Comparison of ENCODE assay signal across 7 cellular contexts in the genomic region with DNA sequence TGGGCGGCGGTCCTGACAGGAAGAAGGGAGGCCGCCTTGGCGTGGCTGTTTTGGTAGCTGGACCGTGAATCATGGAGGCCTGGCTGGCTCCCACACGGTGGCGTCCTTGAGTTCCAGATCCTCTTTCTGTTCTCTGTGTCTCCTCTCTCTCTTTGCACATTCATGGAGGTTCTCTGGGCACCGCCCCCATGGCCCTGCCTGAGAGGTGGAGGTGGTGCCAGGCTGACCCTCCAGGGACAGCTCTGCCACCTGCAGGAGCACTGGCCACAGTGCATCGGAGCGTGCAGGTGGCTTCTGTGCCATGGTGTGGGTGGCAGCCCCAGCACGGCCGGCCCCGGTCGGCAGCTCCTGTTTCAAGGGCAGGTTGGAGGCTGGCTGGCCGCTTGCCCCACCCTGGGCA. TPM values are rescaled to one million over a fixed set of nuclear protein-coding genes. Genes with fewer than 3 reads are reported as not detected.
DNase-seq lines count a peak whose midpoint lies in the region; ATAC-seq, FAIRE-seq and TF ChIP-seq lines count a peak whose summit lies in the region.
"Not testable (repeated sequence)": the region's sequence is repeated elsewhere in the genome, so short reads cannot be mapped to it uniquely, and the experiment has no call there.

No MANE protein-coding gene starts in this region.

- not testable (repeated sequence) for H3K4me2 ChIP-seq in keratinocyte (ENCODE audit: control insufficient read depth, extremely low read depth, insufficient read depth, low read depth, low read length)

- not testable (repeated sequence) for H3K27ac ChIP-seq in RWPE2 (ENCODE audit: poor library complexity, severe bottlenecking); body of pancreas; keratinocyte (ENCODE audit: control insufficient read depth, insufficient read depth, low read length); pancreas

- WGBS in body of pancreas, 2 donors, result no CpG with 5 or more reads among the region's 15 CpGs
- WGBS in pancreas, 2 donors, result no CpG with 5 or more reads among the region's 15 CpGs

- not testable (repeated sequence) for H3K9me3 ChIP-seq in RWPE2 (ENCODE audit: severe bottlenecking); body of pancreas; keratinocyte (ENCODE audit: control insufficient read depth, low read depth, low read length); pancreas

- H3K36me3 ChIP-seq in RWPE2 (ENCODE audit: low read depth); body of pancreas (replicated peaks in 1 of 2; ENCODE audit: insufficient read depth in 1 of 2, low read depth in 2 of 2); keratinocyte (ENCODE audit: control insufficient read depth in 2 of 2, extremely low read depth in 1 of 2, insufficient read depth in 2 of 2, low read length in 2 of 2); pancreas: not testable (repeated sequence)

- ATAC-seq in GM18498 (IDR thresholded peaks at IDR 0.05; ENCODE audit: unreplicated experiment) (peak; percentile 55), HG02798 (IDR thresholded peaks at IDR 0.05; ENCODE audit: poor library complexity, unreplicated experiment) (peak; percentile 56), RWPE2 (ENCODE audit: low read depth) (peak; percentile 75), body of pancreas (peak; percentile 86), pancreas (peak; percentile 72 to 88 (median 78))

- H3K9me1 ChIP-seq in keratinocyte (ENCODE audit: control insufficient read depth, extremely low read depth, insufficient read depth, low read length), result not testable (repeated sequence)

- H3K79me2 ChIP-seq in keratinocyte (ENCODE audit: control insufficient read depth, insufficient read depth, low read length), result not testable (repeated sequence)

- not testable (repeated sequence) for TF ChIP-seq CTCF in RWPE2 (IDR thresholded peaks at IDR 0.05; ENCODE audit: poor library complexity, severe bottlenecking); body of pancreas (IDR thresholded peaks at IDR 0.05); keratinocyte (optimal IDR thresholded peaks at IDR 0.05 in 1 of 3, IDR thresholded peaks at IDR 0.05 in 1 of 3, conservative IDR thresholded peaks at IDR 0.05 in 1 of 3; ENCODE audit: extremely low read depth in 1 of 3, insufficient read depth in 2 of 3, low read length in 3 of 3); pancreas (IDR thresholded peaks at IDR 0.05)

- not testable (repeated sequence) for DNase-seq in RWPE2 (ENCODE audit: low spot score); keratinocyte (ENCODE audit: low read depth, low spot score); pancreas
- peak; percentile 43 for DNase-seq in activated CD8-positive, alpha-beta memory T cell treated with anti-CD3 and anti-CD28 coated beads, Interleukin-2, amount 50 U/mL, for 4 hours
- peak in 1 of 4 donors; percentile 51 for DNase-seq in body of pancreas

- H4K20me1 ChIP-seq in keratinocyte (ENCODE audit: control insufficient read depth, extremely low read depth, insufficient read depth, low read length), result not testable (repeated sequence)

- H3K27me3 ChIP-seq in RWPE2 (ENCODE audit: insufficient read depth, poor library complexity, severe bottlenecking); body of pancreas; keratinocyte (ENCODE audit: control insufficient read depth, extremely low read depth, insufficient read depth, low read length); pancreas: not testable (repeated sequence)

- TF ChIP-seq POLR2A in body of pancreas (IDR thresholded peaks at IDR 0.05), result not testable (repeated sequence)

- intact Hi-C loops in body of pancreas (cut with DNase I); pancreas (cut with DNase I): not testable (repeated sequence)

- dilution Hi-C loops in keratinocyte (cut with MboI; ENCODE audit: extremely low pct_ligation_motif_present, low sequenced_read_pairs), result not testable (repeated sequence)

- H3K9ac ChIP-seq in keratinocyte (ENCODE audit: control insufficient read depth, extremely low read depth, insufficient read depth, low read length), result not testable (repeated sequence)

- not testable (repeated sequence) for H3K4me3 ChIP-seq in RWPE2 (ENCODE audit: severe bottlenecking); body of pancreas; keratinocyte (ENCODE audit: control insufficient read depth in 2 of 3, extremely low read depth in 1 of 3, insufficient read depth in 2 of 3, low read depth in 1 of 3, low read length in 3 of 3); pancreas

- not testable (repeated sequence) for H2AFZ ChIP-seq in keratinocyte (ENCODE audit: control insufficient read depth, low read length)

- not testable (repeated sequence) for H3K4me1 ChIP-seq in RWPE2 (ENCODE audit: insufficient read depth, poor library complexity, severe bottlenecking); body of pancreas; keratinocyte (ENCODE audit: control insufficient read depth, extremely low read depth, insufficient read depth, low read length); pancreas

- FAIRE-seq in keratinocyte (lab: Jason Lieb, UNC) (peak; percentile 83), pancreas (lab: Jason Lieb, UNC) (peak; percentile 63)

RNA-seq across cellular contexts. Expression of a gene that starts 4.6 kb away (rescaled TPM):
- total RNA-seq in body of pancreas (1 to 10 TPM; 2.1 to 3.0 TPM), pancreas (10 to 100 TPM in 1 of 6 donors, 1 to 10 TPM in 5; 4.2 to 10.0 (median 5.9) TPM)
- polyA plus RNA-seq in keratinocyte (25.7 to 35.9 TPM (median 32.0 TPM) in 3 replicates), pancreas (1 to 10 TPM; 4.6 to 6.0 TPM)
- polyA plus RNA-seq in keratinocyte (2011; ENCODE audit: low read depth), result 23.6 TPM
- polyA plus RNA-seq in keratinocyte (2011; cell fraction: cytosol; rRNA removed), result 20.4 and 37.9 TPM in 2 replicates
- polyA plus RNA-seq in keratinocyte (2011; cell fraction: nucleus; rRNA removed), result 44.7 and 49.3 TPM in 2 replicates
- polyA plus RNA-seq in keratinocyte (2012; ENCODE audit: low replicate concordance), result 17.7 and 38.8 TPM in 2 replicates
- 9.7 to 16.3 TPM (median 9.8 TPM) in 3 replicates for polyA minus RNA-seq in keratinocyte
- polyA minus RNA-seq in keratinocyte (2011; cell fraction: cytosol; rRNA and poly(A)+ RNA removed), result 47.2 TPM
- polyA minus RNA-seq in keratinocyte (2011; cell fraction: nucleus; rRNA and poly(A)+ RNA removed), result 13.9 and 17.4 TPM in 2 replicates

RNA-seq across cellular contexts. Expression of a gene that starts 30.8 kb away (rescaled TPM):
- total RNA-seq in body of pancreas, result 10 to 100 TPM in 1 of 2 donors, 1 to 10 TPM in 1; 6.5 to 14.5 TPM
- 27.3 to 34.2 TPM (median 29.5 TPM) in 3 replicates for polyA plus RNA-seq in keratinocyte
- polyA plus RNA-seq in keratinocyte (2011; ENCODE audit: low read depth), result 9.0 TPM
- 14.9 and 21.4 TPM in 2 replicates for polyA plus RNA-seq in keratinocyte (2011; cell fraction: cytosol; rRNA removed)
- polyA plus RNA-seq in keratinocyte (2011; cell fraction: nucleus; rRNA removed), result 49.9 and 54.0 TPM in 2 replicates
- 17.4 and 34.8 TPM in 2 replicates for polyA plus RNA-seq in keratinocyte (2012; ENCODE audit: low replicate concordance)
- polyA minus RNA-seq in keratinocyte, result 45.9 to 91.6 TPM (median 46.0 TPM) in 3 replicates
- 31.1 TPM for polyA minus RNA-seq in keratinocyte (2011; cell fraction: cytosol; rRNA and poly(A)+ RNA removed)
- 35.3 and 61.4 TPM in 2 replicates for polyA minus RNA-seq in keratinocyte (2011; cell fraction: nucleus; rRNA and poly(A)+ RNA removed)
- total RNA-seq in pancreas, result 1 to 10 TPM in 5 of 6 donors, under 1 TPM in 1; 0.87 to 5.8 (median 2.2) TPM
- 10 to 100 TPM in 1 of 2 donors, 1 to 10 TPM in 1; 5.6 to 10.5 TPM for polyA plus RNA-seq in pancreas
